12 cellular contexts compared by ENCODE assay signal in the genomic region with DNA sequence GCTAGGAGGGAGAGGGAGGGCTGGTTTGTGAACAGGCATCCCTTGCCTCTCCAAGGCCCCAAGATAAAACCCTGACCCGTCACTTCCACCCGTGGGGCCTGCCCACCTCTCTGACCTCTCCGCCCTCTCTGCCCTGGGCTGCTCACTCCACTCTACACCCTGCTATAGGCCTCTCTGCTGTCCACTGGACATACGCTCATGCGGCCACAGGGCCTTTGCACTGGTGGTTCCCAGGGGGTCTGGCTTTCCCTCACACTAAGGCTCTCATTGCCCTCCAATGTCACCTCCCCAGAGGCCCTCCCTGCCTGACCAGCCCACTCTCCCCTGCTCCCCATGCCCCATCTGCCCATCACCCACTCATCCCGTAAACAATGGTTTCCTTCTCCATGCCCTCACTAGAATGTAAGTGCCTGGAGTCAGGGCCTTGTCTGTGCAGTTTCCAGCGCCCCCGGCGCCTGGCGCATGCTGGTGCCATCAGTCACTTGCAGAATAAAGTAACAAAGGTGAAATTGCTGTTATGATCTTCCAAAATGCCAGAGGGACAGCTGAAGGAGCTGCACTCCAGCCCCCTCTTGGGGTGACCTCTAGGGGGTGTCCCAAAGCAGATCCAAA.
DNase-seq lines count a peak whose midpoint lies in the region; ATAC-seq and TF ChIP-seq lines count a peak whose summit lies in the region.
"Had no signal": no experiment of that assay in that cellular context is flagged by ENCODE, and none has a peak within 500 bp of the region (broad histone marks: within the 10 kb centered on the region; RNA-seq: fewer than 3 reads in every experiment).

No MANE protein-coding gene starts in this region.

- H3K4me1 ChIP-seq in body of pancreas (peaks cover 84% of the 10 kb centered on the region), lung (ENCODE audit: control insufficient read depth in 2 of 2, insufficient read depth in 2 of 2, low read length in 2 of 2) (peaks cover 6 to 21% of the 10 kb centered on the region in 2 donors), stomach smooth muscle (ENCODE audit: control insufficient read depth, insufficient read depth, low read length) (peaks cover 64% of the 10 kb centered on the region)

- peak overlapping the region; percentile 82 for H3K27ac Mint-ChIP-seq in HFFc6

- H3K27ac ChIP-seq in body of pancreas (peak overlapping the region; percentile 91 to 97 (median 96)), lung (ENCODE audit: low read depth in 1 of 2, low read length in 1 of 2) (peak overlapping the region; percentile 90), stomach smooth muscle (ENCODE audit: low read length) (peak overlapping the region; percentile 93)

- H3K27me3 ChIP-seq in body of pancreas, result no peaks in the 10 kb centered on the region
- no peaks in the 10 kb centered on the region for H3K27me3 ChIP-seq in lung (ENCODE audit: control insufficient read depth, insufficient read depth)
- H3K27me3 ChIP-seq in stomach smooth muscle (ENCODE audit: control insufficient read depth in 1 of 2, insufficient read depth in 2 of 2, low read length in 2 of 2), result no peaks in the 10 kb centered on the region

- peak overlapping the region; percentile 47 to 78 for H3K9ac ChIP-seq in stomach smooth muscle (ENCODE audit: low read length in 2 of 2)

- H3K9me3 ChIP-seq in body of pancreas (no peaks in the 10 kb centered on the region), lung (ENCODE audit: control insufficient read depth in 2 of 2, insufficient read depth in 1 of 2, low read length in 1 of 2) (no peaks in the 10 kb centered on the region), stomach smooth muscle (ENCODE audit: control insufficient read depth in 2 of 2, low read length in 2 of 2) (no peaks in the 10 kb centered on the region)

- H3K4me3 Mint-ChIP-seq in HFFc6, result peak overlapping the region; percentile 43

- 88 to 91% methylated on average over 10 of the region's 10 CpGs for whole genome bisulfite sequencing in body of pancreas, 2 donors
- 90 to 97% methylated on average over 10 of the region's 10 CpGs for WGBS in lung, 2 donors

- H3K36me3 Mint-ChIP-seq in HFFc6 (ENCODE audit: low read depth), result peaks cover 15% of the 10 kb centered on the region

- in situ Hi-C loops in KBM-7 (cut with MboI; ENCODE audit: low pct_unique_long_range_greater_than_20kb, low sequenced_read_pairs), result no loop called here

- peaks cover 13% of the 10 kb centered on the region for H3K27me3 Mint-ChIP-seq in HFFc6 (ENCODE audit: insufficient read depth)

- peaks cover 2 to 9% of the 10 kb centered on the region in 2 donors for H3K36me3 ChIP-seq in body of pancreas (replicated peaks in 1 of 2; ENCODE audit: insufficient read depth in 1 of 2, low read depth in 2 of 2)
- H3K36me3 ChIP-seq in lung (ENCODE audit: control insufficient read depth in 2 of 2, insufficient read depth in 2 of 2, low read length in 2 of 2), result peaks cover 0 to 50% of the 10 kb centered on the region in 2 donors
- H3K36me3 ChIP-seq in stomach smooth muscle (ENCODE audit: control insufficient read depth in 2 of 2, insufficient read depth in 2 of 2, low read length in 2 of 2), result peaks cover 16 to 21% of the 10 kb centered on the region in 2 donors

- no peak for TF ChIP-seq CTCF in HFFc6 (IDR thresholded peaks at IDR 0.05)
- TF ChIP-seq CTCF in body of pancreas (IDR thresholded peaks at IDR 0.05), result no peak
- no peak for TF ChIP-seq CTCF in lung (IDR thresholded peaks at IDR 0.05; ENCODE audit: control extremely low read depth, extremely low read depth)

- ATAC-seq in body of pancreas, result no peak
- no peak for ATAC-seq in lung (ENCODE audit: insufficient read depth, low FRiP score)

- peaks cover 27% of the 10 kb centered on the region for H3K4me1 Mint-ChIP-seq in HFFc6 (ENCODE audit: low read depth)

- no peaks in the 10 kb centered on the region for H3K9me3 Mint-ChIP-seq in HFFc6

- DNase-seq in HFFc6 (no peak), body of pancreas (peak in 1 of 4 donors; percentile 49), lung (ENCODE audit: low spot score) (no peak), DMS153 (lab: John Stamatoyannopoulos, UW) (no peak), KBM-7 (no peak), DMS79 (lab: John Stamatoyannopoulos, UW) (no peak)
- no peak for DNase-seq in stimulated activated CD4-positive, alpha-beta T cell treated with anti-CD3 and anti-CD28 coated beads, Interleukin-4, amount 100 ng/mL, for 4 hours
- DNase-seq: activated effector memory CD4-positive, alpha-beta T cell treated with Interleukin-2 at 50 U/mL for 16 hours; islet precursor cell; NCI-H187 treated with DMSO at 0.1 percent for 48 hours; stimulated activated CD8-positive, alpha-beta memory T cell treated with anti-CD3 and anti-CD28 coated beads, Interleukin-4, amount 100 ng/mL, for 48 hours had no signal

- intact Hi-C loops in body of pancreas (cut with DNase I), result no loop called here

- TF ChIP-seq POLR2A in body of pancreas (IDR thresholded peaks at IDR 0.05), result no peak

- no peak overlapping the region for H3K4me3 ChIP-seq in body of pancreas
- H3K4me3 ChIP-seq in lung, result no peak overlapping the region
- H3K4me3 ChIP-seq in stomach smooth muscle (ENCODE audit: low read length in 2 of 2), result no peak overlapping the region
